Comparison of ENCODE assay signal across 1 cellular context in the genomic region with DNA sequence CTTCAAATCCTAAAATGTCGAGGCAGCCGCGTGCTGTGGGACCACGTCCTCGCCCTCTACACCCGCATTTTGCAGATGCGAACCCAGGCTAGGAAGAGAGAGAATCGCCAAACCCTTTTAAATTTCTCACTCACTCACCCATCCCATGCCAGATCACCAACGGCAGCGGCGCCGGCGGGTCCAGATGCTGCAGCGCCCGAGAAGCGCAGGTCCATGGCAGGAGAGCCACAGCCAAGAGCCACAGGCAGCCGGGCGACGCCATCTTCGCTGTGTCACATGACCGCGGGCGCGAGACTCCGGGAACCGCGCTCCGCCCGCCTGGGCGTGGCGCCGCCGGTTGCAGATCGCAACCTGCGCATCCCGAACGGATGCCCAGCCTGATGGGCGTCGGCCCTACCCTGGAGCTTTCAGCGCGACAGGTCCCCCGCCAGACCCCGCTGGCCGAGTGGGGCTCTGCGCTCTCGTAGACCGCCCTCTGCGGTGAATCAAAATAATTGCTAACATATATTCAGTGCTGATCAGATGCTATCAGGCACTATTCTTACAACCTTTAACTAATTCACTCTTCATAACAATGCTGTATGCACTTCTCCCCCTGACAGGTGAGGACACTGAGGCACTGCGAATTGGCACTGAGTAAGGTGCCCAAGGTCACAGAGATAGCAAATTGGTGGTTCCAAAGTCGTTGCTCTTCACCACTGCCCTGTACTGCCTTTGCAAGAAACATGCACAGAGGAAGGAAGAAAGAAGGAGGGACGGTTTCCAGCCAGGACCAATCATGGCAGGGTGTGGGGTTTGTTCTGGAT.
TF ChIP-seq lines count a peak whose summit lies in the region.

PPT1 (minus strand) TSS at position 276 of the 806 bp plus-strand sequence; CDS start at position 262, 14 bp downstream.

TF ChIP-seq in HepG2, 621 proteins besides CTCF, POLR2A, EP300 and RAD21 (continued from another document and continues in another):
- TF ChIP-seq ZHX1 (CRISPR knock-in tag; IDR thresholded peaks at IDR 0.05; ENCODE audit: low read depth) (peak; percentile 87; the same call in 1 of the 2 replicates), ZKSCAN1 (IDR thresholded peaks at IDR 0.05; ENCODE audit: low read length) (no peak), HNRNPK (IDR thresholded peaks at IDR 0.05; ENCODE audit: low read depth, low read length, poor library complexity, severe bottlenecking) (no peak), IRX3 (CRISPR knock-in tag; IDR thresholded peaks at IDR 0.05; ENCODE audit: borderline replicate concordance, low read depth) (0 out of 2 replicates have a peak, but pooled peaks have one; percentile 40), ARHGAP35 (CRISPR knock-in tag; IDR thresholded peaks at IDR 0.05; ENCODE audit: borderline replicate concordance) (peak; percentile 84), SRSF4 (IDR thresholded peaks at IDR 0.05; ENCODE audit: low read depth, low read length, poor library complexity, severe bottlenecking) (no peak), SMC3 (IDR thresholded peaks at IDR 0.05; ENCODE audit: low read length) (no peak), NAIF1 (CRISPR knock-in tag; IDR thresholded peaks at IDR 0.05; ENCODE audit: borderline replicate concordance) (peak; percentile 85), ZNF563 (CRISPR knock-in tag; IDR thresholded peaks at IDR 0.05) (no peak; the same call in 1 of the 2 replicates), ZNF101 (CRISPR knock-in tag; IDR thresholded peaks at IDR 0.05; ENCODE audit: borderline replicate concordance, low read depth) (no peak), FOXO1 (CRISPR knock-in tag; IDR thresholded peaks at IDR 0.05) (peak; percentile 55; the same call in 1 of the 2 replicates), DR1 (CRISPR knock-in tag; IDR thresholded peaks at IDR 0.05) (no peak), ZNF12 (CRISPR knock-in tag; IDR thresholded peaks at IDR 0.05) (peak; percentile 70; the same call in 1 of the 2 replicates), ZFP36L1 (CRISPR knock-in tag; IDR thresholded peaks at IDR 0.05) (peak; percentile 92), SIN3A (IDR thresholded peaks at IDR 0.05; ENCODE audit: borderline replicate concordance, low read depth, low read length) (peak; percentile 70; the same call in 1 of the 2 replicates), GRHL1 (CRISPR knock-in tag; conservative IDR thresholded peaks at IDR 0.05) (no peak), ETV6 (CRISPR knock-in tag; conservative IDR thresholded peaks at IDR 0.05) (peak; percentile 47; the same call in 1 of the 2 replicates), ZNF678 (CRISPR knock-in tag; IDR thresholded peaks at IDR 0.05) (peak; percentile 96), E2F2 (CRISPR knock-in tag; IDR thresholded peaks at IDR 0.05; ENCODE audit: borderline replicate concordance) (peak; percentile 46; the same call in 1 of the 2 replicates), ATRX (CRISPR knock-in tag; IDR thresholded peaks at IDR 0.05; ENCODE audit: borderline replicate concordance) (no peak), MXI1 (IDR thresholded peaks at IDR 0.05; ENCODE audit: borderline replicate concordance, low read depth, low read length) (peak; percentile 54; the same call in 1 of the 3 replicates), ZNF33A (CRISPR knock-in tag; IDR thresholded peaks at IDR 0.05; ENCODE audit: borderline replicate concordance) (no peak), RELA (CRISPR knock-in tag; IDR thresholded peaks at IDR 0.05) (no peak; the same call in 1 of the 2 replicates), WIZ (CRISPR knock-in tag; IDR thresholded peaks at IDR 0.05) (peak; percentile 78; the same call in 1 of the 2 replicates), ZNF720 (CRISPR knock-in tag; IDR thresholded peaks at IDR 0.05) (no peak), ZNF501 (CRISPR knock-in tag; IDR thresholded peaks at IDR 0.05) (peak; percentile 90), JARID2 (CRISPR knock-in tag; IDR thresholded peaks at IDR 0.05; ENCODE audit: insufficient replicate concordance) (peak; percentile 65), ZNF552 (CRISPR knock-in tag; IDR thresholded peaks at IDR 0.05; ENCODE audit: borderline replicate concordance) (0 out of 2 replicates have a peak, but pooled peaks have one; percentile 56), ZNF737 (CRISPR knock-in tag; IDR thresholded peaks at IDR 0.05; ENCODE audit: borderline replicate concordance) (no peak)
- TF ChIP-seq, protein P1, sequence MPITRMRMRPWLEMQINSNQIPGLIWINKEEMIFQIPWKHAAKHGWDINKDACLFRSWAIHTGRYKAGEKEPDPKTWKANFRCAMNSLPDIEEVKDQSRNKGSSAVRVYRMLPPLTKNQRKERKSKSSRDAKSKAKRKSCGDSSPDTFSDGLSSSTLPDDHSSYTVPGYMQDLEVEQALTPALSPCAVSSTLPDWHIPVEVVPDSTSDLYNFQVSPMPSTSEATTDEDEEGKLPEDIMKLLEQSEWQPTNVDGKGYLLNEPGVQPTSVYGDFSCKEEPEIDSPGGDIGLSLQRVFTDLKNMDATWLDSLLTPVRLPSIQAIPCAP (CRISPR knock-in tag; IDR thresholded peaks at IDR 0.05; ENCODE audit: low read depth) = 0 out of 2 replicates have a peak, but pooled peaks have one; percentile 43
- TF ChIP-seq, protein P2, sequence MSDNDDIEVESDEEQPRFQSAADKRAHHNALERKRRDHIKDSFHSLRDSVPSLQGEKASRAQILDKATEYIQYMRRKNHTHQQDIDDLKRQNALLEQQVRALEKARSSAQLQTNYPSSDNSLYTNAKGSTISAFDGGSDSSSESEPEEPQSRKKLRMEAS (IDR thresholded peaks at IDR 0.05) = peak; percentile 95
- TF ChIP-seq, protein P3, sequence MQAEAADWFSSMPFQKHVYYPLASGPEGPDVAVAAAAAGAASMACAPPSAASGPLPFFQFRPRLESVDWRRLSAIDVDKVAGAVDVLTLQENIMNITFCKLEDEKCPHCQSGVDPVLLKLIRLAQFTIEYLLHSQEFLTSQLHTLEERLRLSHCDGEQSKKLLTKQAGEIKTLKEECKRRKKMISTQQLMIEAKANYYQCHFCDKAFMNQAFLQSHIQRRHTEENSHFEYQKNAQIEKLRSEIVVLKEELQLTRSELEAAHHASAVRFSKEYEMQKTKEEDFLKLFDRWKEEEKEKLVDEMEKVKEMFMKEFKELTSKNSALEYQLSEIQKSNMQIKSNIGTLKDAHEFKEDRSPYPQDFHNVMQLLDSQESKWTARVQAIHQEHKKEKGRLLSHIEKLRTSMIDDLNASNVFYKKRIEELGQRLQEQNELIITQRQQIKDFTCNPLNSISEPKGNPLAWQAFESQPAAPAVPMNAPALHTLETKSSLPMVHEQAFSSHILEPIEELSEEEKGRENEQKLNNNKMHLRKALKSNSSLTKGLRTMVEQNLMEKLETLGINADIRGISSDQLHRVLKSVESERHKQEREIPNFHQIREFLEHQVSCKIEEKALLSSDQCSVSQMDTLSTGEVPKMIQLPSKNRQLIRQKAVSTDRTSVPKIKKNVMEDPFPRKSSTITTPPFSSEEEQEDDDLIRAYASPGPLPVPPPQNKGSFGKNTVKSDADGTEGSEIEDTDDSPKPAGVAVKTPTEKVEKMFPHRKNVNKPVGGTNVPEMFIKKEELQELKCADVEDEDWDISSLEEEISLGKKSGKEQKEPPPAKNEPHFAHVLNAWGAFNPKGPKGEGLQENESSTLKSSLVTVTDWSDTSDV (CRISPR knock-in tag; IDR thresholded peaks at IDR 0.05) = no peak
- TF ChIP-seq, protein P4, sequence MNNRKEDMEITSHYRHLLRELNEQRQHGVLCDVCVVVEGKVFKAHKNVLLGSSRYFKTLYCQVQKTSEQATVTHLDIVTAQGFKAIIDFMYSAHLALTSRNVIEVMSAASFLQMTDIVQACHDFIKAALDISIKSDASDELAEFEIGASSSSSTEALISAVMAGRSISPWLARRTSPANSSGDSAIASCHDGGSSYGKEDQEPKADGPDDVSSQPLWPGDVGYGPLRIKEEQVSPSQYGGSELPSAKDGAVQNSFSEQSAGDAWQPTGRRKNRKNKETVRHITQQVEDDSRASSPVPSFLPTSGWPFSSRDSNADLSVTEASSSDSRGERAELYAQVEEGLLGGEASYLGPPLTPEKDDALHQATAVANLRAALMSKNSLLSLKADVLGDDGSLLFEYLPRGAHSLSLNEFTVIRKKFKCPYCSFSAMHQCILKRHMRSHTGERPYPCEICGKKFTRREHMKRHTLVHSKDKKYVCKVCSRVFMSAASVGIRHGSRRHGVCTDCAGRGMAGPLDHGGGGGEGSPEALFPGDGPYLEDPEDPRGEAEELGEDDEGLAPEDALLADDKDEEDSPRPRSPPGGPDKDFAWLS (CRISPR knock-in tag; IDR thresholded peaks at IDR 0.05; ENCODE audit: borderline replicate concordance) = no peak
- TF ChIP-seq, protein P5, sequence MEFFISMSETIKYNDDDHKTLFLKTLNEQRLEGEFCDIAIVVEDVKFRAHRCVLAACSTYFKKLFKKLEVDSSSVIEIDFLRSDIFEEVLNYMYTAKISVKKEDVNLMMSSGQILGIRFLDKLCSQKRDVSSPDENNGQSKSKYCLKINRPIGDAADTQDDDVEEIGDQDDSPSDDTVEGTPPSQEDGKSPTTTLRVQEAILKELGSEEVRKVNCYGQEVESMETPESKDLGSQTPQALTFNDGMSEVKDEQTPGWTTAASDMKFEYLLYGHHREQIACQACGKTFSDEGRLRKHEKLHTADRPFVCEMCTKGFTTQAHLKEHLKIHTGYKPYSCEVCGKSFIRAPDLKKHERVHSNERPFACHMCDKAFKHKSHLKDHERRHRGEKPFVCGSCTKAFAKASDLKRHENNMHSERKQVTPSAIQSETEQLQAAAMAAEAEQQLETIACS (CRISPR knock-in tag; IDR thresholded peaks at IDR 0.05) = peak; percentile 57; the same call in 1 of the 2 replicates
- TF ChIP-seq, protein P6, sequence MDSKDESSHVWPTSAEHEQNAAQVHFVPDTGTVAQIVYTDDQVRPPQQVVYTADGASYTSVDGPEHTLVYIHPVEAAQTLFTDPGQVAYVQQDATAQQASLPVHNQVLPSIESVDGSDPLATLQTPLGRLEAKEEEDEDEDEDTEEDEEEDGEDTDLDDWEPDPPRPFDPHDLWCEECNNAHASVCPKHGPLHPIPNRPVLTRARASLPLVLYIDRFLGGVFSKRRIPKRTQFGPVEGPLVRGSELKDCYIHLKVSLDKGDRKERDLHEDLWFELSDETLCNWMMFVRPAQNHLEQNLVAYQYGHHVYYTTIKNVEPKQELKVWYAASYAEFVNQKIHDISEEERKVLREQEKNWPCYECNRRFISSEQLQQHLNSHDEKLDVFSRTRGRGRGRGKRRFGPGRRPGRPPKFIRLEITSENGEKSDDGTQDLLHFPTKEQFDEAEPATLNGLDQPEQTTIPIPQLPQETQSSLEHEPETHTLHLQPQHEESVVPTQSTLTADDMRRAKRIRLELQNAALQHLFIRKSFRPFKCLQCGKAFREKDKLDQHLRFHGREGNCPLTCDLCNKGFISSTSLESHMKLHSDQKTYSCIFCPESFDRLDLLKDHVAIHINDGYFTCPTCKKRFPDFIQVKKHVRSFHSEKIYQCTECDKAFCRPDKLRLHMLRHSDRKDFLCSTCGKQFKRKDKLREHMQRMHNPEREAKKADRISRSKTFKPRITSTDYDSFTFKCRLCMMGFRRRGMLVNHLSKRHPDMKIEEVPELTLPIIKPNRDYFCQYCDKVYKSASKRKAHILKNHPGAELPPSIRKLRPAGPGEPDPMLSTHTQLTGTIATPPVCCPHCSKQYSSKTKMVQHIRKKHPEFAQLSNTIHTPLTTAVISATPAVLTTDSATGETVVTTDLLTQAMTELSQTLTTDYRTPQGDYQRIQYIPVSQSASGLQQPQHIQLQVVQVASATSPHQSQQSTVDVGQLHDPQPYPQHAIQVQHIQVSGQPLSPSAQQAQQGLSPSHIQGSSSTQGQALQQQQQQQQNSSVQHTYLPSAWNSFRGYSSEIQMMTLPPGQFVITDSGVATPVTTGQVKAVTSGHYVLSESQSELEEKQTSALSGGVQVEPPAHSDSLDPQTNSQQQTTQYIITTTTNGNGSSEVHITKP (CRISPR knock-in tag; IDR thresholded peaks at IDR 0.05; ENCODE audit: low read depth) = no peak
- TF ChIP-seq, protein P7, sequence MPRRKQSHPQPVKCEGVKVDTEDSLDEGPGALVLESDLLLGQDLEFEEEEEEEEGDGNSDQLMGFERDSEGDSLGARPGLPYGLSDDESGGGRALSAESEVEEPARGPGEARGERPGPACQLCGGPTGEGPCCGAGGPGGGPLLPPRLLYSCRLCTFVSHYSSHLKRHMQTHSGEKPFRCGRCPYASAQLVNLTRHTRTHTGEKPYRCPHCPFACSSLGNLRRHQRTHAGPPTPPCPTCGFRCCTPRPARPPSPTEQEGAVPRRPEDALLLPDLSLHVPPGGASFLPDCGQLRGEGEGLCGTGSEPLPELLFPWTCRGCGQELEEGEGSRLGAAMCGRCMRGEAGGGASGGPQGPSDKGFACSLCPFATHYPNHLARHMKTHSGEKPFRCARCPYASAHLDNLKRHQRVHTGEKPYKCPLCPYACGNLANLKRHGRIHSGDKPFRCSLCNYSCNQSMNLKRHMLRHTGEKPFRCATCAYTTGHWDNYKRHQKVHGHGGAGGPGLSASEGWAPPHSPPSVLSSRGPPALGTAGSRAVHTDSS (CRISPR knock-in tag; conservative IDR thresholded peaks at IDR 0.05) = no peak
